ENCODE assay signal across 8 cellular contexts in genomic region chr12:16605666-16606116, GRCh38. TPM values are rescaled to one million over a fixed set of nuclear protein-coding genes. Genes with fewer than 3 reads are reported as not detected.
DNase-seq lines count a peak whose midpoint lies in the region; ATAC-seq and TF ChIP-seq lines count a peak whose summit lies in the region.

No MANE protein-coding gene starts in this region.

- intact Hi-C loops in left colon (cut with DNase I, micrococcal nuclease): no loop called here
- intact Hi-C loops in upper lobe of right lung (cut with DNase I): no loop called here

- peaks cover 0 to 12% (median 0%) of the 10 kb centered on the region in 3 donors for H3K36me3 Mint-ChIP-seq in immature natural killer cell

- peaks cover 11 to 49% (median 16%) of the 10 kb centered on the region in 6 donors for H3K9me3 Mint-ChIP-seq in immature natural killer cell

- peak overlapping the region; percentile 72 for H3K27ac ChIP-seq in upper lobe of right lung

- ATAC-seq in left colon (peak; percentile 45), upper lobe of right lung (peak; percentile 52), GM18520 (IDR thresholded peaks at IDR 0.05; ENCODE audit: unreplicated experiment) (no peak)

- H3K27me3 Mint-ChIP-seq in immature natural killer cell (ENCODE audit: low read depth in 3 of 3): peaks cover 1 to 11% (median 4%) of the 10 kb centered on the region in 3 donors

- TF ChIP-seq CTCF in astrocyte of the cerebellum (IDR thresholded peaks at IDR 0.05; ENCODE audit: low read depth, low read length, missing control alignments): no peak
- no peak for TF ChIP-seq CTCF in upper lobe of right lung (IDR thresholded peaks at IDR 0.05)

- in situ Hi-C loops in astrocyte of the cerebellum (cut with HindIII; ENCODE audit: low sequenced_read_pairs): no loop called here

- H3K4me1 Mint-ChIP-seq in immature natural killer cell: no peaks in the 10 kb centered on the region

- H3K27me3 ChIP-seq in upper lobe of right lung: no peaks in the 10 kb centered on the region

- H3K4me3 ChIP-seq in astrocyte of the cerebellum (ENCODE audit: low read depth, low read length) (peak overlapping the region; percentile 47), upper lobe of right lung (peak overlapping the region; percentile 54)

- DNase-seq in DMS79 treated with DMSO at 0.1 percent for 48 hours (lab: John Stamatoyannopoulos, UW) (peak; percentile 92), NCI-H1092 (lab: John Stamatoyannopoulos, UW) (peak; percentile 53), astrocyte of the cerebellum (ENCODE audit: low read depth) (no peak), left colon (peak in 1 of 2 donors; percentile 11), upper lobe of right lung (peak; percentile 66), midbrain (lab: John Stamatoyannopoulos, UW) (no peak), immature natural killer cell (no peak)

- H3K4me1 ChIP-seq in upper lobe of right lung: no peaks in the 10 kb centered on the region

- no peak overlapping the region for H3K27ac Mint-ChIP-seq in immature natural killer cell

- no peaks in the 10 kb centered on the region for H3K36me3 ChIP-seq in upper lobe of right lung

- peak overlapping the region in 2 of 5 donors; percentile 0 to 33 for H3K4me3 Mint-ChIP-seq in immature natural killer cell

- H3K9me3 ChIP-seq in upper lobe of right lung: no peaks in the 10 kb centered on the region

RNA-seq across cellular contexts. Expression of gene LMO3, which starts 0.3 kb away (rescaled TPM):
- total RNA-seq in left colon: 10 to 100 TPM in 1 of 2 donors, 1 to 10 TPM in 1; 1.9 to 14.2 TPM
- 170 TPM for total RNA-seq in upper lobe of right lung
- polyA plus RNA-seq in immature natural killer cell: not detected

Comparison
In these comparisons a context has a peak if more than half of its experiments do, and no peak if none do; other contexts are left out.
1. DNase-seq: peak in DMS79 treated with DMSO at 0.1 percent for 48 hours (single experiment), NCI-H1092 (single experiment) and upper lobe of right lung (single experiment); none in astrocyte of the cerebellum (single experiment), midbrain (single experiment) and immature natural killer cell (0 of 3).
2. RNA of gene LMO3, which starts 0.3 kb away (total RNA-seq): 170 TPM in upper lobe of right lung (single experiment); 1.9 to 14.2 TPM in left colon; every median in the first group is over 10 times any median in the second.